8 cellular contexts compared by ENCODE assay signal in genomic region chr19:2739602-2740313, GRCh38. TPM values are rescaled to one million over a fixed set of nuclear protein-coding genes. Genes with fewer than 3 reads are reported as not detected.
DNase-seq lines count a peak whose midpoint lies in the region; ATAC-seq, FAIRE-seq and TF ChIP-seq lines count a peak whose summit lies in the region.

SLC39A3 (minus strand) TSS chr19:2740017; CDS start chr19:2737257, 2,760 bp downstream.

- intact Hi-C loops in heart left ventricle (cut with DNase I) (loop anchor here in 1 of 10 donors (5.0 kb wide), 1 partner anchor 87 kb away; no protein-coding TSS in a partner anchor), transverse colon (cut with DNase I; ENCODE audit: low total_unique reads) (no loop called here)

- H3K4me1 ChIP-seq in heart left ventricle (peaks cover 0 to 18% (median 9%) of the 10 kb centered on the region in 12 donors), transverse colon (peaks cover 5 to 14% (median 7%) of the 10 kb centered on the region in 4 donors)

- TF ChIP-seq POLR2A in GM12892 (IDR thresholded peaks at IDR 0.05; ENCODE audit: low read depth, low read length) (peak; percentile 39; the same call in 1 of the 2 replicates), heart left ventricle (IDR thresholded peaks at IDR 0.05) (peak in 1 of 2 donors; percentile 50), transverse colon (IDR thresholded peaks at IDR 0.05) (no peak)

- H3K27ac ChIP-seq in adipose tissue (ENCODE audit: low read depth, low read length) (no peak within 1 kb of the TSS), heart left ventricle (peak within 1 kb of the TSS in 11 of 12 donors; percentile 35 to 80 (median 60)), transverse colon (peak within 1 kb of the TSS; percentile 72 to 79 (median 75))

- 1% methylated on average over 57 to 64 of the region's 64 CpGs for WGBS in adipose tissue, 3 donors
- 1 to 2% (median 1%) methylated on average over 15 to 64 of the region's 64 CpGs for WGBS in heart left ventricle, 4 donors
- WGBS in transverse colon (ENCODE audit: low coverage in 1 of 2), 2 donors, result 1% methylated on average over 41 of the region's 64 CpGs; no CpG with 5 or more reads in 1 of the 2 donors

- ATAC-seq in HG02852 (IDR thresholded peaks at IDR 0.05; ENCODE audit: unreplicated experiment) (peak; percentile 88), heart left ventricle (peak; percentile 100)

- no peaks in the 10 kb centered on the region for H3K27me3 ChIP-seq in heart left ventricle
- peaks cover 12% of the 10 kb centered on the region for H3K27me3 ChIP-seq in transverse colon

- in situ Hi-C loops in transverse colon (cut with MboI; ENCODE audit: low pct_ligation_motif_present in 1 of 4, low pct_unique_long_range_greater_than_20kb in 1 of 4, low sequenced_read_pairs in 3 of 4), result loop anchor here in 2 of 4 donors (10.0 kb wide), 1 partner anchor 95 kb away; no protein-coding TSS in a partner anchor

- TF ChIP-seq EP300 in transverse colon (IDR thresholded peaks at IDR 0.05; ENCODE audit: low read depth), result no peak

- peaks cover 0 to 4% (median 0%) of the 10 kb centered on the region in 12 donors for H3K9me3 ChIP-seq in heart left ventricle
- H3K9me3 ChIP-seq in transverse colon, result no peaks in the 10 kb centered on the region

- H3K36me3 ChIP-seq in heart left ventricle (peaks cover 0 to 21% (median 10%) of the 10 kb centered on the region in 9 donors), transverse colon (no peaks in the 10 kb centered on the region)

- peak; percentile 99 for FAIRE-seq in GM12892 (lab: Jason Lieb, UNC)

- DNase-seq in GM12892 (ENCODE audit: insufficient read length), result peak; percentile 100
- peak; percentile 81 for DNase-seq in NCI-H146 treated with DMSO at 0.1 percent for 48 hours (lab: John Stamatoyannopoulos, UW; ENCODE audit: unreplicated experiment)
- peak; percentile 96 to 98 (median 97) for DNase-seq in T-helper 1 cell
- DNase-seq in heart left ventricle, result peak; percentile 98 to 100 (median 100)
- peak; percentile 98 for DNase-seq in pons (ENCODE audit: low spot score)
- peak; percentile 99 for DNase-seq in transverse colon

- H3K4me3 ChIP-seq in heart left ventricle (peak within 1 kb of the TSS; percentile 82 to 99 (median 92)), transverse colon (peak within 1 kb of the TSS; percentile 80 to 94 (median 85))

- peak in 6 of 12 donors; percentile 8 to 33 (median 18) for TF ChIP-seq CTCF in heart left ventricle (IDR thresholded peaks at IDR 0.05)
- TF ChIP-seq CTCF in transverse colon (IDR thresholded peaks at IDR 0.05), result peak in 4 of 5 experiments; percentile 21 to 52 (median 36)

RNA-seq across cellular contexts. Expression of gene SLC39A3, which starts in this region (rescaled TPM):
- 25.2 TPM for polyA plus RNA-seq in GM12892 (2012; ENCODE audit: missing spikeins)
- 10 to 100 TPM; 16.0 to 35.2 (median 24.1) TPM for polyA plus RNA-seq in adipose tissue
- total RNA-seq in heart left ventricle, result 10 to 100 TPM; 16.4 to 33.3 (median 21.7) TPM
- polyA plus RNA-seq in heart left ventricle, result 10 to 100 TPM; 31.2 to 63.7 TPM
- 10 to 100 TPM; 10.1 to 40.4 (median 24.7) TPM for total RNA-seq in transverse colon
